In the genomic region with DNA sequence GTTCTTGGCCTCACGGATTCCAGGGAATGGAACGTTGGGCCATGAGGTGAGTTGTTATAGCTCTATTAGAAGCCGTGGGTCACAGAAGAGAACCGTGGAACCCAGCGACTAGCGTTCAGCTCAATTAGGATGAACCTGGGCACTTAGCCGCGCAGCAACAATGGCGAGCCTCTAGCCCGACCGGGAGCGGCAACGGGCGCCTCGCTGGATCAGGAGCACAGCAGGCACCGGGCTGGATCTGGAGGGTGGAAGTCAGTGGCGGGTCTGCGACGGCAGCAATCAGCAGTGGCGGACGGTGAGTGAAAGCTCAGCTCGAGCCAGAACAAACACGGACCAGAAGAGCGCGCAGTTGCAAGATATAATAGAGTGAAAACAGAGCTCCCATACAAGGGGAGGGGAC, we compare ENCODE assay signal across 15 cellular contexts. TPM values are rescaled to one million over a fixed set of nuclear protein-coding genes. Genes with fewer than 3 reads are reported as not detected.
DNase-seq lines count a peak whose midpoint lies in the region; ATAC-seq and TF ChIP-seq lines count a peak whose summit lies in the region.
"Had no signal": no experiment of that assay in that cellular context is flagged by ENCODE, and none has a peak within 500 bp of the region (broad histone marks: within the 10 kb centered on the region; RNA-seq: fewer than 3 reads in every experiment).

No MANE protein-coding gene starts in this region.

- no peak for TF ChIP-seq RAD21 in SK-N-SH (IDR thresholded peaks at IDR 0.05; ENCODE audit: low read length)

- TF ChIP-seq EP300 in esophagus muscularis mucosa (IDR thresholded peaks at IDR 0.05) (no peak), SK-N-SH (IDR thresholded peaks at IDR 0.05; ENCODE audit: borderline replicate concordance in 1 of 2, low read depth in 1 of 2, low read length in 1 of 2) (no peak)

- H3K9me3 ChIP-seq in testis (no peaks in the 10 kb centered on the region), esophagus muscularis mucosa (no peaks in the 10 kb centered on the region), SK-N-SH (no peaks in the 10 kb centered on the region)
- H3K9me3 ChIP-seq: BLaER1, Caco-2 had no signal

- H3K4me1 Mint-ChIP-seq in GM23338: peaks cover 5% of the 10 kb centered on the region; the same call in 2 of the 3 replicates

- DNase-seq in GM23338 (ENCODE audit: low spot score) (no peak), NCI-H146 treated with DMSO at 0.1 percent for 48 hours (lab: John Stamatoyannopoulos, UW; ENCODE audit: unreplicated experiment) (peak; percentile 6), NCI-H748 treated with DMSO at 0.1 percent for 48 hours (lab: John Stamatoyannopoulos, UW) (peak; percentile 76), testis (peak; percentile 26), esophagus muscularis mucosa (ENCODE audit: extremely low spot score) (no peak), SK-N-SH (no peak), NCI-H345 treated with DMSO at 0.1 percent for 48 hours (lab: John Stamatoyannopoulos, UW; ENCODE audit: unreplicated experiment) (no peak)
- DNase-seq: 8988T; AML-193; Caco-2; CD8-positive, alpha-beta memory T cell; DMS53 had no signal

- 68 to 84% methylated on average over 25 of the region's 25 CpGs for WGBS in testis, 2 donors
- WGBS in esophagus muscularis mucosa: 95% methylated on average over 25 of the region's 25 CpGs
- 68% methylated on average over 25 of the region's 25 CpGs for WGBS in SK-N-SH (ENCODE audit: low lambda C conversion rate)

- no peak for ATAC-seq in GM23338
- ATAC-seq: HCT116, HepG2 had no signal

- TF ChIP-seq POLR2A in testis (IDR thresholded peaks at IDR 0.05): no peak
- no peak for TF ChIP-seq POLR2A in esophagus muscularis mucosa (IDR thresholded peaks at IDR 0.05; ENCODE audit: low read depth)

- TF ChIP-seq CTCF in GM23338 (conservative IDR thresholded peaks at IDR 0.05; ENCODE audit: low read depth in 2 of 2) (no peak), testis (IDR thresholded peaks at IDR 0.05) (no peak), esophagus muscularis mucosa (IDR thresholded peaks at IDR 0.05) (no peak), SK-N-SH (IDR thresholded peaks at IDR 0.05) (no peak)

- H3K4me3 ChIP-seq in GM23338 (no peak overlapping the region), testis (peak overlapping the region; percentile 15 to 27), esophagus muscularis mucosa (no peak overlapping the region), SK-N-SH (ENCODE audit: low read depth in 2 of 2, low read length in 1 of 2) (no peak overlapping the region)
- H3K4me3 ChIP-seq: BLaER1 had no signal

- no peaks in the 10 kb centered on the region for H3K36me3 ChIP-seq in GM23338 (ENCODE audit: insufficient read depth)
- no peaks in the 10 kb centered on the region for H3K36me3 ChIP-seq in testis (ENCODE audit: low read depth, missing control alignments)
- H3K36me3 ChIP-seq in esophagus muscularis mucosa: no peaks in the 10 kb centered on the region
- no peaks in the 10 kb centered on the region for H3K36me3 ChIP-seq in SK-N-SH (replicated peaks in 1 of 2; ENCODE audit: control insufficient read depth in 1 of 2, insufficient read depth in 2 of 2, low read length in 1 of 2)
- H3K36me3 ChIP-seq: BLaER1 had no signal

- no peaks in the 10 kb centered on the region; the same call in 1 of the 3 replicates for H3K9me3 Mint-ChIP-seq in GM23338

- no peak overlapping the region for H3K9ac ChIP-seq in SK-N-SH
- H3K9ac ChIP-seq: BLaER1 had no signal

- H2AFZ ChIP-seq in GM23338 (peak overlapping the region; percentile 66; the same call in 1 of the 2 replicates), SK-N-SH (ENCODE audit: low read depth) (no peak overlapping the region)

- POLR2A ChIA-PET in SK-N-SH (lab: Yijun Ruan, JAX): no interaction called here

- no peaks in the 10 kb centered on the region for H3K36me3 Mint-ChIP-seq in GM23338 (ENCODE audit: low read depth)
- H3K36me3 Mint-ChIP-seq: CD8-positive, alpha-beta memory T cell had no signal

- no peaks in the 10 kb centered on the region for H3F3A ChIP-seq in GM23338 (replicated peaks; ENCODE audit: low read depth)
- no peaks in the 10 kb centered on the region for H3F3A ChIP-seq in SK-N-SH (replicated peaks; ENCODE audit: insufficient read depth)

- H3K27me3 Mint-ChIP-seq in GM23338 (ENCODE audit: insufficient read depth, low read depth, poor library complexity): peaks cover 6% of the 10 kb centered on the region

- H3K27me3 ChIP-seq in GM23338 (ENCODE audit: insufficient read depth) (no peaks in the 10 kb centered on the region), testis (no peaks in the 10 kb centered on the region), esophagus muscularis mucosa (no peaks in the 10 kb centered on the region), SK-N-SH (ENCODE audit: insufficient read depth) (no peaks in the 10 kb centered on the region)
- H3K27me3 ChIP-seq: BLaER1 had no signal

- H3K4me1 ChIP-seq in GM23338 (ENCODE audit: insufficient read depth) (peaks cover 5% of the 10 kb centered on the region; the same call in 1 of the 2 replicates), testis (no peaks in the 10 kb centered on the region), esophagus muscularis mucosa (no peaks in the 10 kb centered on the region), SK-N-SH (ENCODE audit: control insufficient read depth in 1 of 2, insufficient read depth in 2 of 2, low read depth in 1 of 2, low read length in 1 of 2) (no peaks in the 10 kb centered on the region; a peak in 1 of 4 replicates)
- H3K4me1 ChIP-seq: BLaER1 had no signal

- no peaks in the 10 kb centered on the region for H3K79me2 ChIP-seq in GM23338 (replicated peaks; ENCODE audit: insufficient read depth)
- H3K79me2 ChIP-seq in SK-N-SH (ENCODE audit: insufficient read depth): no peaks in the 10 kb centered on the region

- H3K27ac ChIP-seq in GM23338 (ENCODE audit: low read depth) (no peak overlapping the region), testis (no peak overlapping the region), esophagus muscularis mucosa (replicated peaks in 1 of 4) (no peak overlapping the region), SK-N-SH (ENCODE audit: low read depth in 2 of 2, low read length in 1 of 2) (no peak overlapping the region)
- H3K27ac ChIP-seq: BLaER1 had no signal

- H4K20me1 ChIP-seq in GM23338 (replicated peaks; ENCODE audit: insufficient read depth): no peaks in the 10 kb centered on the region
- H4K20me1 ChIP-seq in SK-N-SH (ENCODE audit: insufficient read depth): no peaks in the 10 kb centered on the region
- H4K20me1 ChIP-seq: BLaER1 had no signal

- no peak overlapping the region for H3K27ac Mint-ChIP-seq in GM23338
- H3K27ac Mint-ChIP-seq: CD8-positive, alpha-beta memory T cell had no signal

- CTCF ChIA-PET in SK-N-SH (lab: Yijun Ruan, JAX): no interaction called here

- intact Hi-C loops in testis (cut with DNase I; ENCODE audit: low total_unique reads) (no loop called here), esophagus muscularis mucosa (cut with DNase I) (no loop called here)

- H3K4me2 ChIP-seq in GM23338 (no peak overlapping the region), SK-N-SH (no peak overlapping the region)
- H3K4me2 ChIP-seq: BLaER1 had no signal

- H3K9me2 ChIP-seq in GM23338 (ENCODE audit: insufficient read depth) (peaks cover 6% of the 10 kb centered on the region), SK-N-SH (no peaks in the 10 kb centered on the region)

- no peak overlapping the region for H3K4me3 Mint-ChIP-seq in GM23338
- H3K4me3 Mint-ChIP-seq: CD8-positive, alpha-beta memory T cell had no signal

TF ChIP-seq in GM23338, 12 proteins besides CTCF, POLR2A, EP300 and RAD21 (continues in another document):
- TF ChIP-seq, protein P1, sequence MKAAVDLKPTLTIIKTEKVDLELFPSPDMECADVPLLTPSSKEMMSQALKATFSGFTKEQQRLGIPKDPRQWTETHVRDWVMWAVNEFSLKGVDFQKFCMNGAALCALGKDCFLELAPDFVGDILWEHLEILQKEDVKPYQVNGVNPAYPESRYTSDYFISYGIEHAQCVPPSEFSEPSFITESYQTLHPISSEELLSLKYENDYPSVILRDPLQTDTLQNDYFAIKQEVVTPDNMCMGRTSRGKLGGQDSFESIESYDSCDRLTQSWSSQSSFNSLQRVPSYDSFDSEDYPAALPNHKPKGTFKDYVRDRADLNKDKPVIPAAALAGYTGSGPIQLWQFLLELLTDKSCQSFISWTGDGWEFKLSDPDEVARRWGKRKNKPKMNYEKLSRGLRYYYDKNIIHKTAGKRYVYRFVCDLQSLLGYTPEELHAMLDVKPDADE (IDR thresholded peaks at IDR 0.05): no peak
- TF ChIP-seq JUNB (IDR thresholded peaks at IDR 0.05; ENCODE audit: unreplicated experiment) (no peak), EZH2phosphoT487 (IDR thresholded peaks at IDR 0.05; ENCODE audit: unreplicated experiment) (no peak), NANOG (IDR thresholded peaks at IDR 0.05; ENCODE audit: borderline replicate concordance) (no peak), POLR2AphosphoS5 (IDR thresholded peaks at IDR 0.05; ENCODE audit: low read depth) (no peak)

TF ChIP-seq in SK-N-SH, 30 proteins besides CTCF, POLR2A, EP300 and RAD21 (continues in another document):
- TF ChIP-seq NRF1 (IDR thresholded peaks at IDR 0.05; ENCODE audit: low read depth, low read length) (no peak), ELF1 (IDR thresholded peaks at IDR 0.05) (no peak), YY1 (IDR thresholded peaks at IDR 0.05; ENCODE audit: low read depth) (no peak), FOXJ3 (CRISPR knock-in tag; IDR thresholded peaks at IDR 0.05) (no peak), CHD2 (IDR thresholded peaks at IDR 0.05; ENCODE audit: low read length, partially characterized antibody) (no peak), POLR2AphosphoS5 (IDR thresholded peaks at IDR 0.05; ENCODE audit: low read depth, low read length) (no peak)
- TF ChIP-seq, protein P2, sequence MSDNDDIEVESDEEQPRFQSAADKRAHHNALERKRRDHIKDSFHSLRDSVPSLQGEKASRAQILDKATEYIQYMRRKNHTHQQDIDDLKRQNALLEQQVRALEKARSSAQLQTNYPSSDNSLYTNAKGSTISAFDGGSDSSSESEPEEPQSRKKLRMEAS (IDR thresholded peaks at IDR 0.05; ENCODE audit: low read depth): no peak

RNA-seq across cellular contexts. Expression of gene AGA, which starts 34.2 kb away (rescaled TPM):
- total RNA-seq in GM23338 (2014; rRNA removed; shearing (Covaris generic)): 12.8 and 26.8 TPM in 2 replicates
- polyA plus RNA-seq in GM23338 (2016; fragmentation: Nextera tagmentation; extraction: Ambion mirVana): 4.3 and 5.5 TPM in 2 replicates
- 10 to 100 TPM; 24.0 to 50.2 TPM for total RNA-seq in testis
- polyA plus RNA-seq in testis (ENCODE audit: insufficient read depth, low read depth, low replicate concordance): 39.0 TPM
- total RNA-seq in esophagus muscularis mucosa: 10 to 100 TPM in 2 of 4 donors, 1 to 10 TPM in 2; 7.5 to 17.4 (median 9.7) TPM
- 36.8 and 41.7 TPM in 2 replicates for polyA plus RNA-seq in SK-N-SH (2012; rRNA removed)
- polyA plus RNA-seq in SK-N-SH (2012; cell fraction: cytosol; rRNA removed): 40.6 and 43.8 TPM in 2 replicates
- polyA plus RNA-seq in SK-N-SH (2012; cell fraction: nucleus; rRNA removed): 27.7 and 37.2 TPM in 2 replicates

Comparison
In these comparisons a context has a peak if more than half of its experiments do, and no peak if none do; other contexts are left out.
1. DNase-seq: peak in NCI-H146 treated with DMSO at 0.1 percent for 48 hours (single experiment), NCI-H748 treated with DMSO at 0.1 percent for 48 hours (single experiment) and testis (single experiment); none in GM23338 (single experiment), esophagus muscularis mucosa (single experiment), SK-N-SH (single experiment) and NCI-H345 treated with DMSO at 0.1 percent for 48 hours (single experiment).
2. H3K4me3 ChIP-seq: peak in testis (2 of 2); none in GM23338 (single experiment), esophagus muscularis mucosa (0 of 4) and SK-N-SH (0 of 2).